In the genomic region with DNA sequence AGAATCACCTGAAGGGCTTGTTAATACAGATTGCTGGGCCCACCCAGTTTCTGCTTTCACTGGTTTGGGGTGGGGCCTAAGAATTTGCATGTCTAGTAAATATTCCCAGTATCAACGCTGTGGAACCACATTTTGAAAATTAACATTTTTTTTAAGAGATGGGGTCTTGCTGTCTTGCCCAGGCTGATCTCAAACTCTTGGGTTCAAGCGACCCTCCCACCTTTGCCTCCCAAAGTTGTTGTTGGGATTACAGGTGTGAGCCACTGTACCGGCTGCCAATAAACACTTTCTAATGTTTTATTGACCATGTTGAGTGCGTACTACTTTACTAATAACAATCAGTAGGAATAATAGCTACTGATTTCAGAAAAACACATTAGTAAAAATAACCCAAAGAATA, we compare ENCODE assay signal across 1 cellular context.
TF ChIP-seq lines count a peak whose summit lies in the region.

No MANE protein-coding gene starts in this region.

TF ChIP-seq in SK-N-SH, 30 proteins besides CTCF, POLR2A, EP300 and RAD21 (continued from another document):
- TF ChIP-seq RXRA (IDR thresholded peaks at IDR 0.05; ENCODE audit: borderline replicate concordance, low read depth) (no peak), EZH2phosphoT487 (IDR thresholded peaks at IDR 0.05; ENCODE audit: borderline replicate concordance, low read depth) (no peak), FOXM1 (IDR thresholded peaks at IDR 0.05; ENCODE audit: low read depth) (no peak), FOXJ3 (CRISPR knock-in tag; IDR thresholded peaks at IDR 0.05) (no peak), MXI1 (IDR thresholded peaks at IDR 0.05; ENCODE audit: low read depth, low read length) (no peak), NFIC (IDR thresholded peaks at IDR 0.05; ENCODE audit: borderline replicate concordance) (no peak), TEAD4 (IDR thresholded peaks at IDR 0.05; ENCODE audit: borderline replicate concordance, insufficient read depth) (no peak), MEF2A (IDR thresholded peaks at IDR 0.05; ENCODE audit: borderline replicate concordance, low read depth) (no peak), RCOR1 (IDR thresholded peaks at IDR 0.05; ENCODE audit: low read length) (no peak)
- TF ChIP-seq, protein P1, sequence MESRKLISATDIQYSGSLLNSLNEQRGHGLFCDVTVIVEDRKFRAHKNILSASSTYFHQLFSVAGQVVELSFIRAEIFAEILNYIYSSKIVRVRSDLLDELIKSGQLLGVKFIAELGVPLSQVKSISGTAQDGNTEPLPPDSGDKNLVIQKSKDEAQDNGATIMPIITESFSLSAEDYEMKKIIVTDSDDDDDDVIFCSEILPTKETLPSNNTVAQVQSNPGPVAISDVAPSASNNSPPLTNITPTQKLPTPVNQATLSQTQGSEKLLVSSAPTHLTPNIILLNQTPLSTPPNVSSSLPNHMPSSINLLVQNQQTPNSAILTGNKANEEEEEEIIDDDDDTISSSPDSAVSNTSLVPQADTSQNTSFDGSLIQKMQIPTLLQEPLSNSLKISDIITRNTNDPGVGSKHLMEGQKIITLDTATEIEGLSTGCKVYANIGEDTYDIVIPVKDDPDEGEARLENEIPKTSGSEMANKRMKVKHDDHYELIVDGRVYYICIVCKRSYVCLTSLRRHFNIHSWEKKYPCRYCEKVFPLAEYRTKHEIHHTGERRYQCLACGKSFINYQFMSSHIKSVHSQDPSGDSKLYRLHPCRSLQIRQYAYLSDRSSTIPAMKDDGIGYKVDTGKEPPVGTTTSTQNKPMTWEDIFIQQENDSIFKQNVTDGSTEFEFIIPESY (IDR thresholded peaks at IDR 0.05; ENCODE audit: borderline replicate concordance, low read depth) = no peak
- TF ChIP-seq, protein P2, sequence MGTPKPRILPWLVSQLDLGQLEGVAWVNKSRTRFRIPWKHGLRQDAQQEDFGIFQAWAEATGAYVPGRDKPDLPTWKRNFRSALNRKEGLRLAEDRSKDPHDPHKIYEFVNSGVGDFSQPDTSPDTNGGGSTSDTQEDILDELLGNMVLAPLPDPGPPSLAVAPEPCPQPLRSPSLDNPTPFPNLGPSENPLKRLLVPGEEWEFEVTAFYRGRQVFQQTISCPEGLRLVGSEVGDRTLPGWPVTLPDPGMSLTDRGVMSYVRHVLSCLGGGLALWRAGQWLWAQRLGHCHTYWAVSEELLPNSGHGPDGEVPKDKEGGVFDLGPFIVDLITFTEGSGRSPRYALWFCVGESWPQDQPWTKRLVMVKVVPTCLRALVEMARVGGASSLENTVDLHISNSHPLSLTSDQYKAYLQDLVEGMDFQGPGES (IDR thresholded peaks at IDR 0.05; ENCODE audit: low read depth, low read length) = no peak
TF ChIP-seq in SK-N-SH: peak in this region for 0.
